20 cellular contexts compared by ENCODE assay signal in the genomic region with DNA sequence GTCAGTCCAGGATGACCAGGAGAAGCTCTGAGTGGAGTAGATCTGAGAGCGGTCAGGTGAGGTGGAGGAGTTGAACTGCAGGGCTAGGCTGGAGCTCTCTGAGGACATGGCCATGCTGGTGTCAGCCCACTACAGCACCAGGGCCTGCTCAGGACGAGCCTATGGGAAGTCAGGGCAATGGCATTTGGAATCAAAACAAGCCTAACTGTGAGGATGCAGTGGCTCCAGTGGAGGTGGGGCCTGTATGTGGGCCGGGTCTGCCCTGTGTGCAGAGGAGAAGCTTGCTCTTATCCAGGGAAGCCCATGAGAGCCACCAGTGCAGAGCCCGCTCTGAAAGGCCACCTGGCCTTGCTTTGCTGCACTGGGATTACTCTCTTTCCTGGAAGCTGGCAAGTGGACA.
"Had no signal": no experiment of that assay in that cellular context is flagged by ENCODE, and none has a peak within 500 bp of the region (broad histone marks: within the 10 kb centered on the region; RNA-seq: fewer than 3 reads in every experiment).

No MANE protein-coding gene starts in this region.

- H3K36me3 Mint-ChIP-seq: activated naive CD4-positive, alpha-beta T cell treated with anti-CD3 and anti-CD28 coated beads, Interleukin-2, amount 50 U/mL, for 72 hours; brain; stimulated activated naive B cell treated with anti-CD40 and anti-IgM and Interleukin-4, amounts not matched to agents 10 μg/mL and 1 μg/mL and 100 μg/mL, for 72 hours had no signal

- H3K4me1 Mint-ChIP-seq: activated B cell treated with CpG ODN at 0.5 μM for 24 hours had no signal

- H3K4me3 Mint-ChIP-seq: activated B cell treated with CpG ODN at 0.5 μM for 24 hours; activated CD8-positive, alpha-beta T cell treated with anti-CD3 and anti-CD28 coated beads, Interleukin-2, amount 10 ng/mL, durations not matched to agents 7 days and 5 days; activated T-cell treated with anti-CD3 and anti-CD28 coated beads, Interleukin-2, amount 50 U/mL, for 72 hours; dendritic cell treated with granulocyte-macrophage colony-stimulating factor and Interleukin-4, amounts not matched to agents 40 ng/mL and 50 ng/mL, for 4 days; effector memory CD8-positive, alpha-beta T cell; stimulated activated naive B cell treated with anti-CD40 and anti-IgM and Interleukin-4, amounts not matched to agents 10 μg/mL and 1 μg/mL and 100 μg/mL, for 72 hours had no signal

- H3K4me3 ChIP-seq: lung, tibial artery had no signal

- DNase-seq: activated B cell treated with CpG ODN at 0.5 μM for 24 hours; activated CD4-positive, alpha-beta T cell treated with anti-CD3 and anti-CD28 coated beads for 48 hours; activated CD8-positive, alpha-beta memory T cell treated with anti-CD3 and anti-CD28 coated beads, Interleukin-2, amount 50 U/mL, for 48 hours; activated CD8-positive, alpha-beta T cell treated with anti-CD3 and anti-CD28 coated beads, Interleukin-2, amount 10 ng/mL, durations not matched to agents 7 days and 5 days; activated gamma-delta T cell; activated T-cell treated with anti-CD3 and anti-CD28 coated beads, Interleukin-2, amount 50 U/mL, for 72 hours; cerebellar nuclear complex; effector memory CD8-positive, alpha-beta T cell; foreskin melanocyte; left colon; retina; stimulated activated CD4-positive, alpha-beta T cell treated with anti-CD3 and anti-CD28 coated beads, Interleukin-15, amount 100 ng/mL, for 24 hours; stimulated activated CD4-positive, alpha-beta T cell treated with anti-CD3 and anti-CD28 coated beads, Interleukin-4, amount 100 ng/mL, for 1 hour; stimulated activated naive B cell treated with anti-CD40 and anti-IgM and Interleukin-4, amounts not matched to agents 10 μg/mL and 1 μg/mL and 100 μg/mL, for 72 hours; T-helper 2 cell; tibial artery had no signal

- ATAC-seq: activated CD8-positive, alpha-beta T cell treated with anti-CD3 and anti-CD28 coated beads, Interleukin-2, amount 10 ng/mL, durations not matched to agents 7 days and 5 days; activated naive CD4-positive, alpha-beta T cell treated with anti-CD3 and anti-CD28 coated beads, Interleukin-2, amount 50 U/mL, for 72 hours; activated T-cell treated with anti-CD3 and anti-CD28 coated beads, Interleukin-2, amount 50 U/mL, for 72 hours; effector memory CD8-positive, alpha-beta T cell; left colon; stimulated activated naive B cell treated with anti-CD40 and anti-IgM and Interleukin-4, amounts not matched to agents 10 μg/mL and 1 μg/mL and 100 μg/mL, for 72 hours had no signal

- H3K27ac Mint-ChIP-seq: activated B cell treated with CpG ODN at 0.5 μM for 24 hours; activated CD8-positive, alpha-beta T cell treated with anti-CD3 and anti-CD28 coated beads, Interleukin-2, amount 10 ng/mL, durations not matched to agents 7 days and 5 days; activated naive CD4-positive, alpha-beta T cell treated with anti-CD3 and anti-CD28 coated beads, Interleukin-2, amount 50 U/mL, for 72 hours; activated T-cell treated with anti-CD3 and anti-CD28 coated beads, Interleukin-2, amount 50 U/mL, for 72 hours; dendritic cell treated with granulocyte-macrophage colony-stimulating factor and Interleukin-4, amounts not matched to agents 40 ng/mL and 50 ng/mL, for 4 days; effector memory CD8-positive, alpha-beta T cell; stimulated activated naive B cell treated with anti-CD40 and anti-IgM and Interleukin-4, amounts not matched to agents 10 μg/mL and 1 μg/mL and 100 μg/mL, for 72 hours had no signal

- H3K9me3 Mint-ChIP-seq: activated B cell treated with CpG ODN at 0.5 μM for 24 hours; activated naive CD4-positive, alpha-beta T cell treated with anti-CD3 and anti-CD28 coated beads, Interleukin-2, amount 50 U/mL, for 72 hours; activated T-cell treated with anti-CD3 and anti-CD28 coated beads, Interleukin-2, amount 50 U/mL, for 72 hours; brain; dendritic cell treated with granulocyte-macrophage colony-stimulating factor and Interleukin-4, amounts not matched to agents 40 ng/mL and 50 ng/mL, for 4 days; effector memory CD8-positive, alpha-beta T cell; stimulated activated naive B cell treated with anti-CD40 and anti-IgM and Interleukin-4, amounts not matched to agents 10 μg/mL and 1 μg/mL and 100 μg/mL, for 72 hours had no signal
